ENCODE assay signal across 1 cellular context in genomic region chr11:57144075-57144474, GRCh38.
TF ChIP-seq lines count a peak whose summit lies in the region.

No MANE protein-coding gene starts in this region.

TF ChIP-seq in SK-N-SH, 30 proteins besides CTCF, POLR2A, EP300 and RAD21:
- no peak for TF ChIP-seq FOXJ3 (CRISPR knock-in tag; IDR thresholded peaks at IDR 0.05)
- TF ChIP-seq USF2 (IDR thresholded peaks at IDR 0.05; ENCODE audit: borderline replicate concordance, low read depth, low read length) = no peak
- TF ChIP-seq JUND (IDR thresholded peaks at IDR 0.05) = no peak
- no peak for TF ChIP-seq SIN3A (IDR thresholded peaks at IDR 0.05; ENCODE audit: borderline replicate concordance, low read depth, low read length)
- TF ChIP-seq MXI1 (IDR thresholded peaks at IDR 0.05; ENCODE audit: low read depth, low read length) = no peak
- no peak for TF ChIP-seq EZH2phosphoT487 (IDR thresholded peaks at IDR 0.05; ENCODE audit: borderline replicate concordance, low read depth)
- TF ChIP-seq NRF1 (IDR thresholded peaks at IDR 0.05; ENCODE audit: low read depth, low read length) = no peak
- TF ChIP-seq TCF12 (IDR thresholded peaks at IDR 0.05) = no peak
- TF ChIP-seq SMC3 (IDR thresholded peaks at IDR 0.05; ENCODE audit: low read depth, low read length) = no peak; the same call in 1 of the 2 replicates
- TF ChIP-seq FOSL2 (IDR thresholded peaks at IDR 0.05; ENCODE audit: borderline replicate concordance, low read depth) = no peak
- no peak for TF ChIP-seq MEF2A (IDR thresholded peaks at IDR 0.05; ENCODE audit: borderline replicate concordance, low read depth)
- TF ChIP-seq PBX3 (IDR thresholded peaks at IDR 0.05) = no peak
- no peak for TF ChIP-seq REST (IDR thresholded peaks at IDR 0.05; ENCODE audit: low read depth, low read length)
- no peak for TF ChIP-seq GATA2 (CRISPR knock-in tag; IDR thresholded peaks at IDR 0.05)
- TF ChIP-seq CHD2 (IDR thresholded peaks at IDR 0.05; ENCODE audit: low read length, partially characterized antibody) = no peak
- no peak for TF ChIP-seq RXRA (IDR thresholded peaks at IDR 0.05; ENCODE audit: borderline replicate concordance, low read depth)
- TF ChIP-seq TAF1 (IDR thresholded peaks at IDR 0.05; ENCODE audit: borderline replicate concordance, low read depth, low read length) = no peak
- no peak for TF ChIP-seq RCOR1 (IDR thresholded peaks at IDR 0.05; ENCODE audit: low read length)
- TF ChIP-seq USF1 (IDR thresholded peaks at IDR 0.05; ENCODE audit: borderline replicate concordance, low read depth) = no peak
